In genomic region chr7:101817031-101817929, GRCh38 we compare ENCODE assay signal across 8 cellular contexts. TPM values are rescaled to one million over a fixed set of nuclear protein-coding genes. Genes with fewer than 3 reads are reported as not detected.
A peak's percentile ranks its signal among the peaks of the same experiment; 100 is the strongest.
DNase-seq lines count a peak whose midpoint lies in the region; ATAC-seq and TF ChIP-seq lines count a peak whose summit lies in the region.

CUX1 (plus strand) TSS chr7:101817626; CDS start chr7:101817640, 14 bp downstream.

- no peaks in the 10 kb centered on the region for H3K9me3 ChIP-seq in left ventricle myocardium inferior (replicated peaks)

- H3K36me3 Mint-ChIP-seq in activated naive CD4-positive, alpha-beta T cell treated with anti-CD3 and anti-CD28 coated beads, Interleukin-2, amount 50 U/mL, for 24 hours: no peaks in the 10 kb centered on the region

- no peaks in the 10 kb centered on the region for H3K36me3 ChIP-seq in left ventricle myocardium inferior
- H3K36me3 ChIP-seq in rectal smooth muscle tissue (ENCODE audit: control insufficient read depth, insufficient read depth, low read length): no peaks in the 10 kb centered on the region

- H3K4me3 ChIP-seq in left ventricle myocardium inferior (peak within 1 kb of the TSS; percentile 92), rectal smooth muscle tissue (ENCODE audit: low read length) (peak within 1 kb of the TSS; percentile 75)

- peak within 1 kb of the TSS; percentile 83 for H3K4me3 Mint-ChIP-seq in activated naive CD4-positive, alpha-beta T cell treated with anti-CD3 and anti-CD28 coated beads, Interleukin-2, amount 50 U/mL, for 24 hours

- no peaks in the 10 kb centered on the region for H3K27me3 ChIP-seq in left ventricle myocardium inferior (ENCODE audit: low read depth)
- no peaks in the 10 kb centered on the region for H3K27me3 ChIP-seq in rectal smooth muscle tissue (ENCODE audit: control insufficient read depth, insufficient read depth, low read length)

- H3K4me1 ChIP-seq in left ventricle myocardium inferior: peaks cover 63% of the 10 kb centered on the region
- peaks cover 18% of the 10 kb centered on the region for H3K4me1 ChIP-seq in rectal smooth muscle tissue (ENCODE audit: control insufficient read depth, insufficient read depth, low read length)

- peak within 1 kb of the TSS; percentile 74 for H3K27ac Mint-ChIP-seq in activated naive CD4-positive, alpha-beta T cell treated with anti-CD3 and anti-CD28 coated beads, Interleukin-2, amount 50 U/mL, for 24 hours

- no peaks in the 10 kb centered on the region for H3K9me3 Mint-ChIP-seq in activated naive CD4-positive, alpha-beta T cell treated with anti-CD3 and anti-CD28 coated beads, Interleukin-2, amount 50 U/mL, for 24 hours

- H3K27me3 Mint-ChIP-seq in activated naive CD4-positive, alpha-beta T cell treated with anti-CD3 and anti-CD28 coated beads, Interleukin-2, amount 50 U/mL, for 24 hours: no peaks in the 10 kb centered on the region

- peaks cover 32% of the 10 kb centered on the region for H3K4me1 Mint-ChIP-seq in activated naive CD4-positive, alpha-beta T cell treated with anti-CD3 and anti-CD28 coated beads, Interleukin-2, amount 50 U/mL, for 24 hours

- peak in 2 of 3 experiments; percentile 58 to 65 for DNase-seq in NCI-H1417 (lab: John Stamatoyannopoulos, UW)
- DNase-seq in NCI-H1417 treated with DMSO at 0.1 percent for 48 hours (lab: John Stamatoyannopoulos, UW): no peak
- DNase-seq in NOMO-1 treated with DMSO at 0.1 percent for 48 hours (lab: John Stamatoyannopoulos, UW; ENCODE audit: unreplicated experiment): peak; percentile 67
- no peak for DNase-seq in left ventricle myocardium inferior
- DNase-seq in middle frontal gyrus (ENCODE audit: extremely low spot score, low spot score): no peak

- intact Hi-C loops in left ventricle myocardium inferior (cut with micrococcal nuclease): loop anchor here (5.0 kb wide), 1 partner anchor 40 kb away; no protein-coding TSS in a partner anchor

- no peak within 1 kb of the TSS for H3K9ac ChIP-seq in rectal smooth muscle tissue (ENCODE audit: low read length)

- ATAC-seq in HG02610 (IDR thresholded peaks at IDR 0.05; ENCODE audit: unreplicated experiment): no peak

- TF ChIP-seq CTCF in left ventricle myocardium inferior (IDR thresholded peaks at IDR 0.05; ENCODE audit: borderline replicate concordance): no peak

- H3K27ac ChIP-seq in left ventricle myocardium inferior (replicated peaks) (peak within 1 kb of the TSS; percentile 75), rectal smooth muscle tissue (ENCODE audit: low read depth, low read length) (peak within 1 kb of the TSS; percentile 66)

RNA-seq across cellular contexts. Expression of gene CUX1, which starts in this region (rescaled TPM):
- 125 TPM for total RNA-seq in left ventricle myocardium inferior

Comparison
In these comparisons a context has a peak if more than half of its experiments do, and no peak if none do; other contexts are left out.
1. DNase-seq: peak in NCI-H1417 (2 of 3) and NOMO-1 treated with DMSO at 0.1 percent for 48 hours (single experiment); none in NCI-H1417 treated with DMSO at 0.1 percent for 48 hours (single experiment), left ventricle myocardium inferior (single experiment) and middle frontal gyrus (single experiment).